1 cellular context compared by ENCODE assay signal in genomic region chr20:37382539-37383120, GRCh38.
TF ChIP-seq lines count a peak whose summit lies in the region.

No MANE protein-coding gene starts in this region.

TF ChIP-seq in K562, 482 proteins besides CTCF, POLR2A, EP300 and RAD21 (continued from another document):
- no peak for TF ChIP-seq VEZF1 (CRISPR knock-in tag; IDR thresholded peaks at IDR 0.05)
- peak; percentile 91 for TF ChIP-seq BCOR (IDR thresholded peaks at IDR 0.05)
- peak; percentile 59 for TF ChIP-seq RBM25 (IDR thresholded peaks at IDR 0.05; ENCODE audit: low read depth, low read length, severe bottlenecking)
- TF ChIP-seq SMARCA5 (IDR thresholded peaks at IDR 0.05), result peak; percentile 82
- peak; percentile 62 for TF ChIP-seq BRD9 (IDR thresholded peaks at IDR 0.05; ENCODE audit: low read depth, partially characterized antibody)
- peak; percentile 81 for TF ChIP-seq ADNP (tag; IDR thresholded peaks at IDR 0.05)
